ENCODE assay signal across 8 cellular contexts in genomic region chr2:120252207-120253020, GRCh38. TPM values are rescaled to one million over a fixed set of nuclear protein-coding genes. Genes with fewer than 3 reads are reported as not detected.
DNase-seq lines count a peak whose midpoint lies in the region; ATAC-seq and TF ChIP-seq lines count a peak whose summit lies in the region.

Gene RALB (plus strand): TSS chr2:120252852. CDS start chr2:120278665, 25,813 bp downstream.

- TF ChIP-seq CTCF in epithelial cell of esophagus (IDR thresholded peaks at IDR 0.05; ENCODE audit: insufficient read depth, low read depth, low read length, missing control alignments): no peak
- no peak for TF ChIP-seq CTCF in mucosa of descending colon (IDR thresholded peaks at IDR 0.05)

- H3K27ac Mint-ChIP-seq in IgD-negative memory B cell: peak within 1 kb of the TSS; percentile 69 to 95 (median 95)

- H3K4me3 ChIP-seq in epithelial cell of esophagus (ENCODE audit: low read length) (peak within 1 kb of the TSS; percentile 93), mucosa of descending colon (peak within 1 kb of the TSS; percentile 75)

- peaks cover 9% of the 10 kb centered on the region for H3K4me1 ChIP-seq in mucosa of descending colon (ENCODE audit: low read depth)

- peak within 1 kb of the TSS; percentile 95 to 100 (median 98) for H3K4me3 Mint-ChIP-seq in IgD-negative memory B cell

- peaks cover 4% of the 10 kb centered on the region for H3K27me3 Mint-ChIP-seq in IgD-negative memory B cell

- peak; percentile 91 for ATAC-seq in GM21529 (IDR thresholded peaks at IDR 0.05; ENCODE audit: unreplicated experiment)
- ATAC-seq in mucosa of descending colon: peak; percentile 94

- DNase-seq in DMS 273 treated with DMSO at 0.1 percent for 48 hours (lab: John Stamatoyannopoulos, UW): peak; percentile 93
- DNase-seq in OCI-M2 (lab: John Stamatoyannopoulos, UW; ENCODE audit: unreplicated experiment): peak; percentile 60
- DNase-seq in activated T-cell treated with anti-CD3 and anti-CD28 coated beads for 4 hours: peak; percentile 98
- peak; percentile 99 for DNase-seq in epithelial cell of esophagus (ENCODE audit: low read depth)
- DNase-seq in mucosa of descending colon: peak; percentile 100
- peak; percentile 99 for DNase-seq in stimulated activated CD8-positive, alpha-beta memory T cell treated with anti-CD3 and anti-CD28 coated beads, Interleukin-4, amount 100 ng/mL, for 24 hours (ENCODE audit: low read depth)

- intact Hi-C loops in mucosa of descending colon (cut with DNase I, micrococcal nuclease): no loop called here

- H3K9me3 ChIP-seq in mucosa of descending colon: no peaks in the 10 kb centered on the region

- H3K36me3 Mint-ChIP-seq in IgD-negative memory B cell: no peaks in the 10 kb centered on the region

- peaks cover 41 to 49% (median 48%) of the 10 kb centered on the region in 3 donors for H3K4me1 Mint-ChIP-seq in IgD-negative memory B cell

- no peaks in the 10 kb centered on the region for H3K36me3 ChIP-seq in mucosa of descending colon (ENCODE audit: low read depth)

- no peaks in the 10 kb centered on the region for H3K9me3 Mint-ChIP-seq in IgD-negative memory B cell

RNA-seq across cellular contexts. Expression of gene RALB, which starts in this region (rescaled TPM):
- 81.7 TPM for polyA plus RNA-seq in IgD-negative memory B cell
- total RNA-seq in mucosa of descending colon: 10 to 100 TPM; 75.1 to 83.8 (median 80.8) TPM

Comparison
In these comparisons a context has a peak if more than half of its experiments do, and no peak if none do; other contexts are left out.
1. Peak in every context shown above with its lines: DNase-seq, ATAC-seq and H3K4me3 ChIP-seq.